19 cellular contexts compared by ENCODE assay signal in the genomic region with DNA sequence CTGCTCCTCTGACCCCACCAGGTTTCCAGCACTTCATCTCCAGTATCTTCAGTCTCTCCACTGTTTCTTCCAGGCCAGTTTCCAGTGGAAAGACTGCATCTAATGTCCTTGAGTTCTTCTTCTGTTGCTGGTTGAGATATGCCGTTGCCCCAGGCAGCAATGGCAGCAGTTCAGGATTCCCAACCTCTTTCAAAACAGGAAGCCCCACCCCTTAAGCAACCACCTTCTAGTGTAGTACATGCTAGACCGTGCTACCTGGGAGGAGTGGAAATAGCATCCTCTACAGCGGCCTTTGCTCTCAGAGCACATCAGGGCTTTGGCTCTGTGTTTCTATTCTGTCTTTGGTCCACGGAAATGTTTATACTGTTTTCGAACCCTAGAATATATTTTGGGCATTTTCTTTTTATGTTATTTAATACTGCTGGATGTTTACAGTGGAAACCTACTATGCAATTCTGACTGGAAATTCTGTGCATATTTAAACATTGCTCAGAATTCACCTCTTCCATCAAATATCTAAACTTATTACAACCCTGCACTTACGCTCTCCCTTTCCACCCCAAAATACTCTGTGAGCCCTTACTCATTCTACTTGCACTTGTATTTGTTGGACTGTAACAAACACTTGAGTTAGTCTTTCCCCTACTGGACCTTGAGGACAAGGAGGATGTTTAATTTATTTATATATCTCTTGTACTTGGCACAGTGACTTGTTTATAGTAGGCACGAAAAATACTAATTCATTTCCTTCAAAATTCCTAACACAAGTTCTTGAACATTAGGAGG. TPM values are rescaled to one million over a fixed set of nuclear protein-coding genes. Genes with fewer than 3 reads are reported as not detected.
DNase-seq lines count a peak whose midpoint lies in the region; ATAC-seq lines count a peak whose summit lies in the region.
"Had no signal": no experiment of that assay in that cellular context is flagged by ENCODE, and none has a peak within 500 bp of the region (broad histone marks: within the 10 kb centered on the region; RNA-seq: fewer than 3 reads in every experiment).

No MANE protein-coding gene starts in this region.

- no peaks in the 10 kb centered on the region for H3K27me3 ChIP-seq in CD4-positive, CD25-positive, alpha-beta regulatory T cell (ENCODE audit: control insufficient read depth, insufficient read depth, low read length)
- no peaks in the 10 kb centered on the region for H3K27me3 ChIP-seq in CD4-positive, alpha-beta memory T cell (ENCODE audit: insufficient read depth, low read length)
- H3K27me3 ChIP-seq: adrenal gland, heart left ventricle had no signal

- H3K36me3 Mint-ChIP-seq in CD4-positive, CD25-positive, alpha-beta regulatory T cell, result no peaks in the 10 kb centered on the region
- H3K36me3 Mint-ChIP-seq in CD4-positive, alpha-beta memory T cell, result peaks cover 0 to 3% of the 10 kb centered on the region in 2 donors
- H3K36me3 Mint-ChIP-seq in activated CD4-positive, alpha-beta memory T cell treated with anti-CD3 and anti-CD28 coated beads, Interleukin-2, amount 10 ng/mL, durations not matched to agents 7 days and 5 days (ENCODE audit: low read depth), result peaks cover 24% of the 10 kb centered on the region

- no peaks in the 10 kb centered on the region for H3K27me3 Mint-ChIP-seq in CD4-positive, CD25-positive, alpha-beta regulatory T cell
- H3K27me3 Mint-ChIP-seq in CD4-positive, alpha-beta memory T cell, result no peaks in the 10 kb centered on the region
- H3K27me3 Mint-ChIP-seq in activated CD4-positive, alpha-beta memory T cell treated with anti-CD3 and anti-CD28 coated beads, Interleukin-2, amount 10 ng/mL, durations not matched to agents 7 days and 5 days, result no peaks in the 10 kb centered on the region

- no peak overlapping the region for H3K4me3 ChIP-seq in CD4-positive, CD25-positive, alpha-beta regulatory T cell (ENCODE audit: low read depth, low read length)
- no peak overlapping the region for H3K4me3 ChIP-seq in CD4-positive, alpha-beta memory T cell (ENCODE audit: low read length in 2 of 2)
- H3K4me3 ChIP-seq: adrenal gland, heart left ventricle had no signal

- peaks cover 18 to 37% (median 25%) of the 10 kb centered on the region in 4 donors for H3K4me1 Mint-ChIP-seq in CD4-positive, CD25-positive, alpha-beta regulatory T cell
- H3K4me1 Mint-ChIP-seq in CD4-positive, alpha-beta memory T cell, result peaks cover 16 to 23% (median 20%) of the 10 kb centered on the region in 4 donors
- H3K4me1 Mint-ChIP-seq in activated CD4-positive, alpha-beta memory T cell treated with anti-CD3 and anti-CD28 coated beads, Interleukin-2, amount 10 ng/mL, durations not matched to agents 7 days and 5 days, result peaks cover 73% of the 10 kb centered on the region

- CTCF ChIA-PET in CD4-positive, alpha-beta memory T cell (lab: Charles Lee; ENCODE audit: partially characterized antibody), result interaction anchor here (1.6 to 9.2 kb wide), 4 partner anchors 8 to 113 kb away, joined by 3 to 175 read pairs (median 102); a partner anchor contains a TSS
- CTCF ChIA-PET in activated CD4-positive, alpha-beta memory T cell treated with anti-CD3 and anti-CD28 coated beads, Interleukin-2, amount 10 ng/mL, durations not matched to agents 7 days and 5 days (lab: Charles Lee), result interaction anchor here (1.6 kb wide), 1 partner anchor 8 kb away, joined by 7 read pairs; no protein-coding TSS in a partner anchor

- peaks cover 0 to 2% (median 0%) of the 10 kb centered on the region in 7 donors for H3K9me3 Mint-ChIP-seq in CD4-positive, CD25-positive, alpha-beta regulatory T cell
- peaks cover 0 to 8% (median 0%) of the 10 kb centered on the region in 8 donors for H3K9me3 Mint-ChIP-seq in CD4-positive, alpha-beta memory T cell
- peaks cover 4% of the 10 kb centered on the region for H3K9me3 Mint-ChIP-seq in activated CD4-positive, alpha-beta memory T cell treated with anti-CD3 and anti-CD28 coated beads, Interleukin-2, amount 10 ng/mL, durations not matched to agents 7 days and 5 days

- H3K27ac ChIP-seq in CD4-positive, CD25-positive, alpha-beta regulatory T cell (ENCODE audit: insufficient read depth, low read length, poor library complexity, severe bottlenecking), result no peak overlapping the region
- H3K27ac ChIP-seq in CD4-positive, alpha-beta memory T cell (ENCODE audit: low read depth, low read length), result no peak overlapping the region
- H3K27ac ChIP-seq: adrenal gland, heart left ventricle, KMS-11 had no signal

- intact Hi-C loops in CD4-positive, alpha-beta memory T cell (cut with micrococcal nuclease), result loop anchor here (1.0 to 5.0 kb wide), 2 partner anchors 8 to 34 kb away; a partner anchor contains a TSS

- POLR2A ChIA-PET in CD4-positive, alpha-beta memory T cell (lab: Charles Lee; ENCODE audit: partially characterized antibody), result interaction anchor here (1.5 to 6.2 kb wide), 2 partner anchors 8 to 9 kb away, joined by 5 to 45 read pairs; a partner anchor contains a TSS
- POLR2A ChIA-PET in activated CD4-positive, alpha-beta memory T cell treated with anti-CD3 and anti-CD28 coated beads, Interleukin-2, amount 10 ng/mL, durations not matched to agents 7 days and 5 days (lab: Charles Lee), result interaction anchor here (0.9 to 6.4 kb wide), 3 partner anchors 8 to 510 kb away, joined by 3 to 79 read pairs (median 4); a partner anchor contains a TSS

- H3K27ac Mint-ChIP-seq in CD4-positive, CD25-positive, alpha-beta regulatory T cell, result peak overlapping the region in 1 of 3 donors; percentile 76
- peak overlapping the region in 4 of 7 donors; percentile 1 to 85 (median 82) for H3K27ac Mint-ChIP-seq in CD4-positive, alpha-beta memory T cell
- H3K27ac Mint-ChIP-seq in activated CD4-positive, alpha-beta memory T cell treated with anti-CD3 and anti-CD28 coated beads, Interleukin-2, amount 10 ng/mL, durations not matched to agents 7 days and 5 days, result peak overlapping the region; percentile 69

- peak in 1 of 3 donors; percentile 73 for DNase-seq in CD4-positive, CD25-positive, alpha-beta regulatory T cell
- peak in 1 of 5 donors; percentile 4 for DNase-seq in CD4-positive, alpha-beta memory T cell
- no peak for DNase-seq in activated CD4-positive, alpha-beta memory T cell treated with anti-CD3 and anti-CD28 coated beads, Interleukin-2, amount 10 ng/mL, durations not matched to agents 7 days and 5 days
- DNase-seq in iris pigment epithelial cell (ENCODE audit: low read depth), result peak; percentile 42
- DNase-seq in pons (ENCODE audit: low spot score), result no peak
- no peak for DNase-seq in ecto neural progenitor cell (ENCODE audit: low spot score)
- DNase-seq: activated CD4-positive, CD25-positive, alpha-beta regulatory T cell treated with anti-CD3 and anti-CD28 coated beads, Interleukin-2, amount 50 U/mL, for 72 hours; GDM1; heart left ventricle; NCI-H1048; NCI-H2081 treated with DMSO at 0.1 percent for 48 hours; NCI-H524; posterior cingulate gyrus; stimulated activated CD4-positive, alpha-beta T cell treated with anti-CD3 and anti-CD28 coated beads, Interleukin-4, amount 100 ng/mL, for 1 hour; T1000 had no signal

- H3K4me3 Mint-ChIP-seq in CD4-positive, CD25-positive, alpha-beta regulatory T cell, result peak overlapping the region in 1 of 4 donors; percentile 61
- H3K4me3 Mint-ChIP-seq in CD4-positive, alpha-beta memory T cell, result peak overlapping the region in 6 of 8 donors; percentile 8 to 59 (median 30)
- no peak overlapping the region for H3K4me3 Mint-ChIP-seq in activated CD4-positive, alpha-beta memory T cell treated with anti-CD3 and anti-CD28 coated beads, Interleukin-2, amount 10 ng/mL, durations not matched to agents 7 days and 5 days

- ATAC-seq in CD4-positive, CD25-positive, alpha-beta regulatory T cell (ENCODE audit: low read depth in 2 of 2), result peak; percentile 32 to 49
- no peak for ATAC-seq in GM18873 (IDR thresholded peaks at IDR 0.05; ENCODE audit: low FRiP score, unreplicated experiment)
- ATAC-seq: HCT116 had no signal

- H3K4me1 ChIP-seq in CD4-positive, CD25-positive, alpha-beta regulatory T cell (ENCODE audit: control insufficient read depth, insufficient read depth, low read length, poor library complexity, severe bottlenecking), result peaks cover 7% of the 10 kb centered on the region
- H3K4me1 ChIP-seq in CD4-positive, alpha-beta memory T cell (ENCODE audit: insufficient read depth, low read length), result peaks cover 21% of the 10 kb centered on the region
- H3K4me1 ChIP-seq: adrenal gland had no signal

- H3K9me3 ChIP-seq in CD4-positive, CD25-positive, alpha-beta regulatory T cell (ENCODE audit: control insufficient read depth in 2 of 2, low read length in 2 of 2), result no peaks in the 10 kb centered on the region
- no peaks in the 10 kb centered on the region for H3K9me3 ChIP-seq in CD4-positive, alpha-beta memory T cell (ENCODE audit: control insufficient read depth in 1 of 2, low read length in 2 of 2)
- H3K9me3 ChIP-seq: adrenal gland, heart left ventricle had no signal

- H3K36me3 ChIP-seq in CD4-positive, CD25-positive, alpha-beta regulatory T cell (ENCODE audit: control insufficient read depth, insufficient read depth, low read length), result no peaks in the 10 kb centered on the region
- H3K36me3 ChIP-seq in CD4-positive, alpha-beta memory T cell (ENCODE audit: insufficient read depth, low read length), result no peaks in the 10 kb centered on the region
- H3K36me3 ChIP-seq: adrenal gland, heart left ventricle had no signal

RNA-seq across cellular contexts. Expression of a gene that starts 8.5 kb away (rescaled TPM):
- total RNA-seq in CD4-positive, CD25-positive, alpha-beta regulatory T cell, result 14.8 TPM
- 10 to 100 TPM; 21.4 to 30.2 (median 27.0) TPM for polyA plus RNA-seq in CD4-positive, CD25-positive, alpha-beta regulatory T cell
- total RNA-seq in CD4-positive, alpha-beta memory T cell, result 10 to 100 TPM; 13.7 to 14.7 TPM
- 10 to 100 TPM; 22.1 to 27.8 TPM for polyA plus RNA-seq in CD4-positive, alpha-beta memory T cell
- 10 to 100 TPM; 27.3 to 29.3 TPM for total RNA-seq in activated CD4-positive, alpha-beta memory T cell treated with anti-CD3 and anti-CD28 coated beads, Interleukin-2, amount 10 ng/mL, durations not matched to agents 7 days and 5 days
